In genomic region chr9:120394058-120394669, GRCh38 we compare ENCODE assay signal across 8 cellular contexts.
DNase-seq lines count a peak whose midpoint lies in the region; ATAC-seq and TF ChIP-seq lines count a peak whose summit lies in the region.

No MANE protein-coding gene starts in this region.

- H3K4me1 ChIP-seq in colonic mucosa, result no peaks in the 10 kb centered on the region

- H3K4me3 ChIP-seq in kidney epithelial cell (ENCODE audit: low read depth, low read length), result no peak overlapping the region
- no peak overlapping the region for H3K4me3 ChIP-seq in colonic mucosa

- H3K27ac Mint-ChIP-seq in type B pancreatic cell, result peak overlapping the region; percentile 75

- H3K9me3 ChIP-seq in colonic mucosa, result no peaks in the 10 kb centered on the region

- H3K36me3 ChIP-seq in kidney epithelial cell (ENCODE audit: control insufficient read depth, insufficient read depth, low read length) (peaks cover 3% of the 10 kb centered on the region), colonic mucosa (no peaks in the 10 kb centered on the region)

- no peaks in the 10 kb centered on the region for H3K9me3 Mint-ChIP-seq in type B pancreatic cell

- peaks cover 23% of the 10 kb centered on the region for H3K36me3 Mint-ChIP-seq in type B pancreatic cell

- no peak overlapping the region for H3K27ac ChIP-seq in colonic mucosa

- TF ChIP-seq CTCF in kidney epithelial cell (IDR thresholded peaks at IDR 0.05; ENCODE audit: insufficient read depth, low read length, poor library complexity, severe bottlenecking) (no peak), type B pancreatic cell (conservative IDR thresholded peaks at IDR 0.05) (no peak), colonic mucosa (IDR thresholded peaks at IDR 0.05) (no peak)

- no peaks in the 10 kb centered on the region for H3K27me3 Mint-ChIP-seq in type B pancreatic cell

- H3K27me3 ChIP-seq in kidney epithelial cell (ENCODE audit: control insufficient read depth, insufficient read depth, low read length) (no peaks in the 10 kb centered on the region), colonic mucosa (no peaks in the 10 kb centered on the region)

- H3K4me1 Mint-ChIP-seq in type B pancreatic cell (ENCODE audit: unreplicated experiment), result peaks cover 4% of the 10 kb centered on the region

- intact Hi-C loops in colonic mucosa (cut with DNase I), result no loop called here

- no peak overlapping the region for H3K4me3 Mint-ChIP-seq in type B pancreatic cell

- no peak overlapping the region for H3K9ac ChIP-seq in colonic mucosa (ENCODE audit: low read depth in 2 of 2, low read length in 2 of 2)

- DNase-seq in stimulated activated CD4-positive, alpha-beta T cell treated with anti-CD3 and anti-CD28 coated beads, Interleukin-15, amount 100 ng/mL, for 24 hours, result peak; percentile 65
- no peak for DNase-seq in stimulated activated CD4-positive, alpha-beta T cell treated with anti-CD3 and anti-CD28 coated beads, Interleukin-12 subunit alpha, Interleukin-12 subunit beta, amount 100 ng/mL, for 4 hours
- DNase-seq in activated T-cell treated with anti-CD3 and anti-CD28 coated beads, Interleukin-2, amount 50 U/mL, for 48 hours, result peak; percentile 69 to 75
- DNase-seq in kidney epithelial cell (ENCODE audit: low read depth) (peak; percentile 59), type B pancreatic cell (ENCODE audit: extremely low spot score, unreplicated experiment) (no peak), NCI-H526 (lab: John Stamatoyannopoulos, UW) (no peak), colonic mucosa (no peak)

- no peak for ATAC-seq in GM18517 (IDR thresholded peaks at IDR 0.05; ENCODE audit: unreplicated experiment)

Comparison
In these comparisons a context has a peak if more than half of its experiments do, and no peak if none do; other contexts are left out.
1. DNase-seq: peak in stimulated activated CD4-positive, alpha-beta T cell treated with anti-CD3 and anti-CD28 coated beads, Interleukin-15, amount 100 ng/mL, for 24 hours (single experiment), activated T-cell treated with anti-CD3 and anti-CD28 coated beads, Interleukin-2, amount 50 U/mL, for 48 hours (2 of 2) and kidney epithelial cell (single experiment); none in stimulated activated CD4-positive, alpha-beta T cell treated with anti-CD3 and anti-CD28 coated beads, Interleukin-12 subunit alpha, Interleukin-12 subunit beta, amount 100 ng/mL, for 4 hours (single experiment), type B pancreatic cell (single experiment), NCI-H526 (0 of 2) and colonic mucosa (single experiment).